Comparison of ENCODE assay signal across 26 cellular contexts in genomic region chr7:110129159-110129558, GRCh38.
"Had no signal": no experiment of that assay in that cellular context is flagged by ENCODE, and none has a peak within 500 bp of the region (broad histone marks: within the 10 kb centered on the region; RNA-seq: fewer than 3 reads in every experiment).

No MANE protein-coding gene starts in this region.

- H3K27me3 ChIP-seq: stomach, suprapubic skin, testis, thyroid gland, tibial artery, tibial nerve, transverse colon, upper lobe of left lung, upper lobe of right lung, uterus, vagina had no signal

- DNase-seq: stimulated activated CD4-positive, alpha-beta T cell treated with anti-CD3 and anti-CD28 coated beads, Interleukin-2, amount 100 ng/mL, for 48 hours; stimulated activated CD4-positive, alpha-beta T cell treated with anti-CD3 and anti-CD28 coated beads, Interleukin-4, amount 100 ng/mL, for 1 hour; stimulated activated CD4-positive, alpha-beta T cell treated with anti-CD3 and anti-CD28 coated beads, Interleukin-4, amount 100 ng/mL, for 24 hours; stimulated activated CD4-positive, alpha-beta T cell treated with anti-CD3 and anti-CD28 coated beads, Interleukin-4, amount 100 ng/mL, for 4 hours; stimulated activated CD8-positive, alpha-beta memory T cell treated with anti-CD3 and anti-CD28 coated beads, Interleukin-4, amount 100 ng/mL, for 48 hours; stimulated activated naive B cell treated with anti-CD40 and anti-IgM and Interleukin-4, amounts not matched to agents 10 μg/mL and 1 μg/mL and 100 μg/mL, for 72 hours; stimulated activated naive CD4-positive, alpha-beta T cell; stimulated activated naive CD4-positive, alpha-beta T cell treated with Interleukin-2 at 50 U/mL for 16 hours; stimulated activated naive CD8-positive, alpha-beta T cell treated with anti-CD3 and anti-CD28 coated beads, Interleukin-15, amount 100 ng/mL, for 72 hours; stimulated activated naive CD8-positive, alpha-beta T cell treated with anti-CD3 and anti-CD28 coated beads, Interleukin-15, Interleukin-2, amounts not matched to agents 100 U/mL and 50 U/mL, for 24 hours; stomach; substantia nigra; testis; thyroid gland; tibial artery; transverse colon; trophoblast cell; upper lobe of left lung; upper lobe of right lung; uterus had no signal

- H3K9me3 ChIP-seq: stomach, suprapubic skin, testis, thoracic aorta, thyroid gland, tibial artery, transverse colon, upper lobe of left lung, upper lobe of right lung, uterus, vagina had no signal

- H3K36me3 ChIP-seq: stomach, suprapubic skin, thoracic aorta, thyroid gland, tibial artery, tibial nerve, transverse colon, upper lobe of left lung, upper lobe of right lung, uterus, vagina had no signal

- H3K4me3 ChIP-seq: stomach, suprapubic skin, testis, thoracic aorta, thyroid gland, tibial artery, tibial nerve, transverse colon, upper lobe of left lung, upper lobe of right lung, uterus, vagina had no signal

- ATAC-seq: stimulated activated effector memory CD8-positive, alpha-beta T cell treated with anti-CD3 and anti-CD28 coated beads, Interleukin-12 subunit alpha, Interleukin-12 subunit beta, amount 100 ng/mL, for 72 hours; stimulated activated memory B cell treated with anti-CD40 and anti-IgM and Interleukin-4, amounts not matched to agents 10 μg/mL and 1 μg/mL and 100 μg/mL, for 72 hours; stimulated activated naive B cell treated with anti-CD40 and anti-IgM and Interleukin-4, amounts not matched to agents 10 μg/mL and 1 μg/mL and 100 μg/mL, for 72 hours; stimulated activated naive CD8-positive, alpha-beta T cell treated with anti-CD3 and anti-CD28 coated beads, Interleukin-15, amount 100 ng/mL, for 72 hours; stimulated activated naive CD8-positive, alpha-beta T cell treated with anti-CD3 and anti-CD28 coated beads, Interleukin-15, Interleukin-2, amounts not matched to agents 100 U/mL and 50 U/mL, for 24 hours; upper lobe of right lung had no signal

- H3K27ac ChIP-seq: stomach, suprapubic skin, testis, thoracic aorta, thyroid gland, tibial artery, tibial nerve, transverse colon, upper lobe of left lung, upper lobe of right lung, uterus, vagina had no signal

- H3K4me1 ChIP-seq: stomach, suprapubic skin, testis, thyroid gland, tibial artery, tibial nerve, transverse colon, upper lobe of left lung, upper lobe of right lung, uterus, vagina had no signal
